9 cellular contexts compared by ENCODE assay signal in genomic region chr5:181186902-181187499, GRCh38. TPM values are rescaled to one million over a fixed set of nuclear protein-coding genes. Genes with fewer than 3 reads are reported as not detected.
DNase-seq lines count a peak whose midpoint lies in the region; ATAC-seq and TF ChIP-seq lines count a peak whose summit lies in the region.
"Had no signal": no experiment of that assay in that cellular context is flagged by ENCODE, and none has a peak within 500 bp of the region (broad histone marks: within the 10 kb centered on the region; RNA-seq: fewer than 3 reads in every experiment).

No MANE protein-coding gene starts in this region.

- no peak overlapping the region for H3K23ac ChIP-seq in neuronal stem cell (ENCODE audit: low read depth, low read length, poor library complexity)

- H2BK120ac ChIP-seq in neuronal stem cell (ENCODE audit: low read depth, low read length), result no peak overlapping the region

- H3K4me1 ChIP-seq in neuronal stem cell (ENCODE audit: control insufficient read depth in 2 of 2, insufficient read depth in 1 of 2, low read depth in 1 of 2, low read length in 2 of 2) (peaks cover 1 to 10% of the 10 kb centered on the region in 2 donors), upper lobe of right lung (no peaks in the 10 kb centered on the region)

- H2BK15ac ChIP-seq in neuronal stem cell (ENCODE audit: low read length), result no peak overlapping the region

- peak overlapping the region; percentile 100 for H3K27ac Mint-ChIP-seq in Calu3 (ENCODE audit: unreplicated experiment)

- no peak overlapping the region for H3K9ac ChIP-seq in neuronal stem cell (ENCODE audit: low read depth, low read length, poor library complexity)

- H3K18ac ChIP-seq in neuronal stem cell (ENCODE audit: low read length), result no peak overlapping the region

- H3K4me2 ChIP-seq in neuronal stem cell (ENCODE audit: insufficient read depth, low read length, poor library complexity, severe bottlenecking), result peak overlapping the region; percentile 63

- H3K27ac ChIP-seq in dorsolateral prefrontal cortex, result peak overlapping the region in 43 of 59 donors; percentile 3 to 98 (median 92)
- no peak overlapping the region for H3K27ac ChIP-seq in neuronal stem cell (replicated peaks; ENCODE audit: low read length)
- no peak overlapping the region for H3K27ac ChIP-seq in upper lobe of right lung

- no peak overlapping the region for H3K4ac ChIP-seq in neuronal stem cell (ENCODE audit: low read length)

- CTCF ChIA-PET in Calu3 (lab: Charles Lee), result interaction anchor here (3.7 kb wide), 1 partner anchor 20 kb away, joined by 24 read pairs; no protein-coding TSS in a partner anchor

- no peak overlapping the region for H4K8ac ChIP-seq in neuronal stem cell (ENCODE audit: low read depth, low read length)

- H2BK5ac ChIP-seq in neuronal stem cell (ENCODE audit: low read length), result no peak overlapping the region

- peaks cover 56% of the 10 kb centered on the region for H3K4me1 Mint-ChIP-seq in Calu3 (ENCODE audit: low read depth, unreplicated experiment)

- no peak for TF ChIP-seq POLR2A in NB4 (IDR thresholded peaks at IDR 0.05; ENCODE audit: extremely low read depth, insufficient read length)

- H2AK5ac ChIP-seq in neuronal stem cell (ENCODE audit: low read depth, low read length), result no peak overlapping the region

- H2AFZ ChIP-seq in neuronal stem cell (ENCODE audit: low read length), result peak overlapping the region; percentile 87

- H3K4me3 ChIP-seq in NB4 (ENCODE audit: low read depth, low read length) (peak overlapping the region; percentile 50), dorsolateral prefrontal cortex (peak overlapping the region in 53 of 59 donors; percentile 13 to 98 (median 89)), neuronal stem cell (ENCODE audit: low read length in 2 of 2) (peak overlapping the region; percentile 61 to 83), upper lobe of right lung (no peak overlapping the region)

- no peak for ATAC-seq in HG03354 (IDR thresholded peaks at IDR 0.05; ENCODE audit: poor library complexity, severe bottlenecking, unreplicated experiment)
- ATAC-seq in GM21529 (IDR thresholded peaks at IDR 0.05; ENCODE audit: unreplicated experiment), result no peak
- ATAC-seq in upper lobe of right lung, result no peak

- H3K79me1 ChIP-seq in neuronal stem cell (ENCODE audit: low read depth, low read length), result no peaks in the 10 kb centered on the region

- H2BK12ac ChIP-seq in neuronal stem cell (ENCODE audit: low read length), result no peak overlapping the region

- peaks cover 17% of the 10 kb centered on the region for H3K27me3 Mint-ChIP-seq in Calu3 (ENCODE audit: unreplicated experiment)

- peak; percentile 18 for DNase-seq in Calu3
- peak; percentile 38 for DNase-seq in NB4 (ENCODE audit: low read depth)
- no peak for DNase-seq in dorsolateral prefrontal cortex
- DNase-seq in neuronal stem cell (ENCODE audit: low spot score), result no peak
- DNase-seq in cerebellar nuclear complex (lab: John Stamatoyannopoulos, UW), result no peak
- no peak for DNase-seq in upper lobe of right lung

- BruUV-seq in Calu3 (replicated peaks; lab: Mats Ljungman, UMichigan), result no TSS peak

- H3K27me3 ChIP-seq in dorsolateral prefrontal cortex, result no peaks in the 10 kb centered on the region
- H3K27me3 ChIP-seq in neuronal stem cell (ENCODE audit: control insufficient read depth in 3 of 3, insufficient read depth in 3 of 3, low read depth in 1 of 3, low read length in 3 of 3), result peaks cover 5 to 22% (median 15%) of the 10 kb centered on the region in 3 experiments
- no peaks in the 10 kb centered on the region for H3K27me3 ChIP-seq in upper lobe of right lung

- H3K4me3 Mint-ChIP-seq in Calu3 (ENCODE audit: low read depth, unreplicated experiment), result peak overlapping the region; percentile 93

- H3K14ac ChIP-seq in neuronal stem cell (ENCODE audit: low read length), result no peak overlapping the region

- no CpG with 5 or more reads among the region's 8 CpGs for WGBS in neuronal stem cell (ENCODE audit: extremely low coverage in 2 of 2, insufficient read length in 2 of 2, insufficient replicate concordance in 1 of 2), 2 donors

- TF ChIP-seq CTCF in Calu3 (IDR thresholded peaks at IDR 0.05; ENCODE audit: unreplicated experiment) (no peak), NB4 (IDR thresholded peaks at IDR 0.05; ENCODE audit: low read depth, low read length) (no peak), dorsolateral prefrontal cortex (IDR thresholded peaks at IDR 0.05 in 54 of 56, conservative IDR thresholded peaks at IDR 0.05 in 2 of 56; ENCODE audit: low read depth in 1 of 56, partially characterized antibody in 56 of 56) (no peak), upper lobe of right lung (IDR thresholded peaks at IDR 0.05) (no peak)

- intact Hi-C loops in Calu3 (cut with micrococcal nuclease; ENCODE audit: unreplicated experiment), result no loop called here
- intact Hi-C loops in dorsolateral prefrontal cortex (cut with DNase I), result loop anchor here (5.0 to 10.0 kb wide), 3 partner anchors 58 to 382 kb away; partner anchors contain the start of genes MGAT1 (in 2 of the 2), RACK1 (in 1 of the 2) and TRIM52 (in 1 of the 2)
- intact Hi-C loops in upper lobe of right lung (cut with DNase I), result no loop called here

- H3K36me3 Mint-ChIP-seq in Calu3 (ENCODE audit: insufficient read depth, unreplicated experiment), result peaks cover 75% of the 10 kb centered on the region

- H4K91ac ChIP-seq in neuronal stem cell (ENCODE audit: low read depth, low read length, poor library complexity), result no peak overlapping the region

- H3K9me3 Mint-ChIP-seq in Calu3 (ENCODE audit: low read depth, unreplicated experiment), result peaks cover 2% of the 10 kb centered on the region

- no peaks in the 10 kb centered on the region for H3K36me3 ChIP-seq in neuronal stem cell (replicated peaks in 1 of 2; ENCODE audit: control insufficient read depth in 2 of 2, insufficient read depth in 2 of 2, low read length in 2 of 2)
- no peaks in the 10 kb centered on the region for H3K36me3 ChIP-seq in upper lobe of right lung

- H3K9me3 ChIP-seq in neuronal stem cell (replicated peaks in 1 of 2; ENCODE audit: control insufficient read depth in 2 of 2, insufficient read depth in 1 of 2, low read depth in 1 of 2, low read length in 2 of 2), result no peaks in the 10 kb centered on the region
- H3K9me3 ChIP-seq in upper lobe of right lung, result no peaks in the 10 kb centered on the region

RNA-seq across cellular contexts. Expression of gene TRIM7, which starts 18.0 kb away (rescaled TPM):
- total RNA-seq in Calu3 (2022), result 1.8 and 2.4 TPM in 2 replicates
- 1 to 10 TPM; 1.6 to 8.4 (median 4.0) TPM for total RNA-seq in dorsolateral prefrontal cortex
- polyA plus RNA-seq in neuronal stem cell (2013, experiment 1 of 2), result 0.28 TPM
- polyA plus RNA-seq in neuronal stem cell (2013, experiment 2 of 2), result 0.28 TPM
- 4.9 TPM for total RNA-seq in upper lobe of right lung

RNA-seq across cellular contexts. Expression of gene TRIM41, which starts 36.1 kb away (rescaled TPM):
- total RNA-seq in Calu3 (2022) (33.5 and 34.2 TPM in 2 replicates), dorsolateral prefrontal cortex (100 to 1,000 TPM in 1 of 120 experiments, 10 to 100 TPM in 119; 33.1 to 102 (median 48.0) TPM), upper lobe of right lung (26.9 TPM)
- 21.0 TPM for polyA plus RNA-seq in neuronal stem cell (2013, experiment 1 of 2)
- 21.3 TPM for polyA plus RNA-seq in neuronal stem cell (2013, experiment 2 of 2)

RNA-seq across cellular contexts. Expression of gene OR2V2, which starts 39.6 kb away (rescaled TPM):
- total RNA-seq in Calu3 (2022), result not detected in 2 replicates
- total RNA-seq in dorsolateral prefrontal cortex, result under 1 TPM in 1 of 120 experiments, not detected in 119; 0.09 TPM
- not detected for polyA plus RNA-seq in neuronal stem cell (2013, experiment 1 of 2)
- not detected for polyA plus RNA-seq in neuronal stem cell (2013, experiment 2 of 2)
- not detected for total RNA-seq in upper lobe of right lung
- polyA plus RNA-seq: adipose tissue had no signal

RNA-seq across cellular contexts. Expression of gene OR2V1, which starts 56.0 kb away (rescaled TPM):
- total RNA-seq in Calu3 (2022) (not detected in 2 replicates), dorsolateral prefrontal cortex (not detected), upper lobe of right lung (not detected)
- polyA plus RNA-seq in neuronal stem cell (2013, experiment 1 of 2), result not detected
- not detected for polyA plus RNA-seq in neuronal stem cell (2013, experiment 2 of 2)
- polyA plus RNA-seq: adipose tissue had no signal

RNA-seq across cellular contexts. Expression of gene RACK1, which starts 56.7 kb away (rescaled TPM):
- total RNA-seq in Calu3 (2022) (1,679 and 1,946 TPM in 2 replicates), dorsolateral prefrontal cortex (100 to 1,000 TPM; 308 to 570 (median 390) TPM), upper lobe of right lung (1,155 TPM)
- 3,697 TPM for polyA plus RNA-seq in neuronal stem cell (2013, experiment 1 of 2)
- 3,656 TPM for polyA plus RNA-seq in neuronal stem cell (2013, experiment 2 of 2)

Comparison
In these comparisons a context has a peak if more than half of its experiments do, and no peak if none do; other contexts are left out.
1. DNase-seq: peak in Calu3 (single experiment) and NB4 (single experiment); none in dorsolateral prefrontal cortex (0 of 10), neuronal stem cell (single experiment), cerebellar nuclear complex (0 of 2) and upper lobe of right lung (single experiment).
2. H3K27ac ChIP-seq: peak in dorsolateral prefrontal cortex (43 of 59); none in neuronal stem cell (single experiment) and upper lobe of right lung (single experiment).
3. intact Hi-C loops: an anchor here in dorsolateral prefrontal cortex (5.0 to 10.0 kb wide); none called in Calu3 and upper lobe of right lung.